In the genomic region with DNA sequence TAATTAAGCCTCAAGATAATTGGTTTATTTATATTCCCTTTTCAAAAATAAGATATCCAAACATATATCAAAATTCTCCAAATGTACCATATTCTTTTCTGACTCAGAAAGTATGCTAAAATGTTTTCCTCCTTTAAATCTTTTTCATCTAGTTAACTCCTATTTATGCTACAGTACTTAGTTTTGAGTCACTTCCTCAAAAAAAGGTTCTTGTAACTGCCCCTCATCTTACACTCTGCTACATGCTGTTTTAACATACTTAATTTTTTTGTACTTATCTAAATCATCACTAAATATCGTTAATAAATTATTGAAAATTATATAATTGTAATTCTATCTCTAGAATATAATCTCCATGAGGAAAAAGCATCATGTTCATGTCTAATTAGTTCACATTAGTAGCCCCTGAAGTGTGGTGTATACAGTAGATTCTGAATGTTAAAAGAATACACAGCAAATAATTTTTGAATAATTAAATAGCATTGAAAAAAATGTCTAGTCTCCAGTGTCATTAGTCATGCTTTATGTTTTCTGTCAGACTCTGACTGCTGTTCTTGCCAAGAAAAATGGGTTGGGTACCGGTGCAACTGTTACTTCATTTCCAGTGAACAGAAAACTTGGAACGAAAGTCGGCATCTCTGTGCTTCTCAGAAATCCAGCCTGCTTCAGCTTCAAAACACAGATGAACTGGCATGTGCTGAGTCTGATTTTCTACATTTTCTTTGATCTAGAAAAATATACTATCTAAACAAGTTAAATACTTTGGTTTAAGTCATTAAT, we compare ENCODE assay signal across 18 cellular contexts. TPM values are rescaled to one million over a fixed set of nuclear protein-coding genes. Genes with fewer than 3 reads are reported as not detected.
DNase-seq lines count a peak whose midpoint lies in the region; ATAC-seq and TF ChIP-seq lines count a peak whose summit lies in the region.
"Had no signal": no experiment of that assay in that cellular context is flagged by ENCODE, and none has a peak within 500 bp of the region (broad histone marks: within the 10 kb centered on the region; RNA-seq: fewer than 3 reads in every experiment).

No MANE protein-coding gene starts in this region.

- TF ChIP-seq CTCF in chondrocyte (IDR thresholded peaks at IDR 0.05) (no peak), omental fat pad (IDR thresholded peaks at IDR 0.05) (no peak)
- TF ChIP-seq CTCF in CD4-positive, alpha-beta T cell (IDR thresholded peaks at IDR 0.05), result no peak

- H3K27me3 ChIP-seq in CD4-positive, alpha-beta T cell (ENCODE audit: control insufficient read depth, insufficient read depth, low read length), result no peaks in the 10 kb centered on the region

- peak; percentile 41 for ATAC-seq in omental fat pad (ENCODE audit: low FRiP score)
- ATAC-seq in CD4-positive, alpha-beta T cell (ENCODE audit: poor library complexity), result no peak
- ATAC-seq: sciatic nerve had no signal

- H3K4me1 Mint-ChIP-seq in chondrocyte (ENCODE audit: low read depth), result peaks cover 19% of the 10 kb centered on the region
- H3K4me1 Mint-ChIP-seq in CD4-positive, alpha-beta T cell (ENCODE audit: low read depth), result no peaks in the 10 kb centered on the region
- H3K4me1 Mint-ChIP-seq: neural crest cell had no signal

- H3K27me3 Mint-ChIP-seq in chondrocyte (ENCODE audit: low read depth), result no peaks in the 10 kb centered on the region
- no peaks in the 10 kb centered on the region for H3K27me3 Mint-ChIP-seq in CD4-positive, alpha-beta T cell

- no peaks in the 10 kb centered on the region for H3K9me3 Mint-ChIP-seq in chondrocyte (ENCODE audit: low read depth)
- no peaks in the 10 kb centered on the region for H3K9me3 Mint-ChIP-seq in CD4-positive, alpha-beta T cell
- H3K9me3 Mint-ChIP-seq: neural crest cell had no signal

- CTCF ChIA-PET in CD4-positive, alpha-beta T cell (lab: Charles Lee), result no interaction called here

- peak overlapping the region; percentile 30 for H3K27ac Mint-ChIP-seq in chondrocyte (ENCODE audit: unreplicated experiment)
- no peak overlapping the region for H3K27ac Mint-ChIP-seq in CD4-positive, alpha-beta T cell

- no peak overlapping the region for H3K27ac ChIP-seq in CD4-positive, alpha-beta T cell (ENCODE audit: low read depth, low read length)

- H3K36me3 Mint-ChIP-seq in chondrocyte (ENCODE audit: low read depth), result no peaks in the 10 kb centered on the region
- no peaks in the 10 kb centered on the region for H3K36me3 Mint-ChIP-seq in CD4-positive, alpha-beta T cell (ENCODE audit: low read depth)

- intact Hi-C loops in CD4-positive, alpha-beta T cell (cut with DNase I, micrococcal nuclease), result no loop called here

- no peak overlapping the region for H3K4me3 Mint-ChIP-seq in chondrocyte (ENCODE audit: unreplicated experiment)
- H3K4me3 Mint-ChIP-seq in CD4-positive, alpha-beta T cell, result no peak overlapping the region
- H3K4me3 Mint-ChIP-seq: neural crest cell had no signal

- DNase-seq in SKM-1 treated with dmso at 0.1 percent for 144 hours (lab: John Stamatoyannopoulos, UW; ENCODE audit: unreplicated experiment) (peak; percentile 2), SKM-1 (lab: John Stamatoyannopoulos, UW; ENCODE audit: unreplicated experiment) (no peak), NCI-H226 (peak; percentile 48), chondrocyte (ENCODE audit: low spot score) (no peak), omental fat pad (ENCODE audit: low spot score) (no peak), foreskin melanocyte (no peak), OCI-M1 (lab: John Stamatoyannopoulos, UW) (no peak)
- no peak for DNase-seq in CD4-positive, alpha-beta T cell
- DNase-seq: activated effector memory CD4-positive, alpha-beta T cell treated with anti-CD3 and anti-CD28 coated beads, Interleukin-2, amount 50 U/mL, for 16 hours; caudate nucleus; HCEC 1CT; hippocampal formation; Karpas-422; NCI-H1930; stimulated activated naive CD4-positive, alpha-beta T cell treated with Interleukin-2 at 50 U/mL for 16 hours had no signal

- POLR2A ChIA-PET in CD4-positive, alpha-beta T cell (lab: Charles Lee), result no interaction called here

- no peaks in the 10 kb centered on the region for H3K9me3 ChIP-seq in CD4-positive, alpha-beta T cell (ENCODE audit: control insufficient read depth, low read length)

RNA-seq across cellular contexts. Expression of a gene that starts 3.4 kb away (rescaled TPM):
- total RNA-seq in chondrocyte, result 0.21 to 0.46 TPM (median 0.22 TPM) in 3 replicates
- total RNA-seq in omental fat pad, result 1 to 10 TPM; 2.2 to 4.6 (median 3.1) TPM
- 1 to 10 TPM in 1 of 2 experiments, under 1 TPM in 1; 0.87 to 1.0 TPM for total RNA-seq in CD4-positive, alpha-beta T cell
- total RNA-seq: epithelial cell of proximal tubule had no signal

Comparison
In these comparisons a context has a peak if more than half of its experiments do, and no peak if none do; other contexts are left out.
1. DNase-seq: peak in SKM-1 treated with dmso at 0.1 percent for 144 hours (single experiment) and NCI-H226 (single experiment); none in SKM-1 (single experiment), chondrocyte (single experiment), omental fat pad (single experiment), CD4-positive, alpha-beta T cell (0 of 10), foreskin melanocyte (single experiment) and OCI-M1 (single experiment).